Comparison of ENCODE assay signal across 8 cellular contexts in genomic region chr2:226797289-226797988, GRCh38. TPM values are rescaled to one million over a fixed set of nuclear protein-coding genes. Genes with fewer than 3 reads are reported as not detected.
DNase-seq lines count a peak whose midpoint lies in the region; ATAC-seq and TF ChIP-seq lines count a peak whose summit lies in the region.

No MANE protein-coding gene starts in this region.

- H3K9me3 ChIP-seq in mucosa of descending colon, result no peaks in the 10 kb centered on the region

- H3K36me3 ChIP-seq in mucosa of descending colon (ENCODE audit: low read depth), result no peaks in the 10 kb centered on the region

- H3K27ac Mint-ChIP-seq in natural killer cell, result no peak overlapping the region
- no peak overlapping the region for H3K27ac Mint-ChIP-seq in natural killer cell treated with Interleukin-12 subunit alpha and Interleukin-12 subunit beta and Interleukin-15 and Interleukin-18, amount 100 ng/mL, for 72 hours

- H3K36me3 Mint-ChIP-seq in natural killer cell, result no peaks in the 10 kb centered on the region
- H3K36me3 Mint-ChIP-seq in natural killer cell treated with Interleukin-12 subunit alpha and Interleukin-12 subunit beta and Interleukin-15 and Interleukin-18, amount 100 ng/mL, for 72 hours, result no peaks in the 10 kb centered on the region

- peak overlapping the region in 1 of 2 donors; percentile 90 for H3K27ac ChIP-seq in coronary artery

- TF ChIP-seq CTCF in natural killer cell (IDR thresholded peaks at IDR 0.05) (no peak), coronary artery (IDR thresholded peaks at IDR 0.05) (no peak), mucosa of descending colon (IDR thresholded peaks at IDR 0.05) (no peak)

- peaks cover 9 to 21% of the 10 kb centered on the region in 2 donors for H3K4me1 Mint-ChIP-seq in natural killer cell
- H3K4me1 Mint-ChIP-seq in natural killer cell treated with Interleukin-12 subunit alpha and Interleukin-12 subunit beta and Interleukin-15 and Interleukin-18, amount 100 ng/mL, for 72 hours (ENCODE audit: low read depth in 2 of 2), result peaks cover 10 to 12% of the 10 kb centered on the region in 2 donors

- H3K4me3 ChIP-seq in coronary artery (peak overlapping the region; percentile 86), mucosa of descending colon (no peak overlapping the region)

- intact Hi-C loops in natural killer cell (cut with micrococcal nuclease), result no loop called here
- intact Hi-C loops in mucosa of descending colon (cut with DNase I, micrococcal nuclease), result loop anchor here (10.0 kb wide), 2 partner anchors 63 to 143 kb away; no protein-coding TSS in a partner anchor

- DNase-seq in natural killer cell (no peak), coronary artery (ENCODE audit: low spot score) (no peak), mucosa of descending colon (peak; percentile 22 to 64 (median 49)), GOT3 (lab: John Stamatoyannopoulos, UW) (no peak), NCI-H146 treated with DMSO at 0.1 percent for 48 hours (lab: John Stamatoyannopoulos, UW; ENCODE audit: unreplicated experiment) (no peak)
- no peak for DNase-seq in natural killer cell treated with Interleukin-12 subunit alpha and Interleukin-12 subunit beta and Interleukin-15 and Interleukin-18, amount 100 ng/mL, for 72 hours (ENCODE audit: low spot score)

- peaks cover 18% of the 10 kb centered on the region for H3K4me1 ChIP-seq in mucosa of descending colon (ENCODE audit: low read depth)

- H3K9me3 Mint-ChIP-seq in natural killer cell, result no peaks in the 10 kb centered on the region
- H3K9me3 Mint-ChIP-seq in natural killer cell treated with Interleukin-12 subunit alpha and Interleukin-12 subunit beta and Interleukin-15 and Interleukin-18, amount 100 ng/mL, for 72 hours, result no peaks in the 10 kb centered on the region

- peak overlapping the region; percentile 65 for H3K4me3 Mint-ChIP-seq in natural killer cell
- H3K4me3 Mint-ChIP-seq in natural killer cell treated with Interleukin-12 subunit alpha and Interleukin-12 subunit beta and Interleukin-15 and Interleukin-18, amount 100 ng/mL, for 72 hours, result no peak overlapping the region

- no peak for ATAC-seq in natural killer cell
- no peak for ATAC-seq in natural killer cell treated with Interleukin-12 subunit alpha and Interleukin-12 subunit beta and Interleukin-15 and Interleukin-18, amount 100 ng/mL, for 72 hours
- no peak for ATAC-seq in mucosa of descending colon
- no peak for ATAC-seq in GM18870 (IDR thresholded peaks at IDR 0.05; ENCODE audit: unreplicated experiment)
- no peak for ATAC-seq in HG02840 (IDR thresholded peaks at IDR 0.05; ENCODE audit: low FRiP score, unreplicated experiment)

- H3K27me3 Mint-ChIP-seq in natural killer cell (ENCODE audit: low read depth in 2 of 2), result peaks cover 36 to 50% of the 10 kb centered on the region in 2 donors
- H3K27me3 Mint-ChIP-seq in natural killer cell treated with Interleukin-12 subunit alpha and Interleukin-12 subunit beta and Interleukin-15 and Interleukin-18, amount 100 ng/mL, for 72 hours, result peaks cover 24 to 25% of the 10 kb centered on the region in 2 donors

RNA-seq across cellular contexts. Expression of gene IRS1, which starts 2.2 kb away (rescaled TPM):
- total RNA-seq in natural killer cell (under 1 TPM; 0.09 to 0.55 (median 0.36) TPM), mucosa of descending colon (10 to 100 TPM in 2 of 3 donors, 1 to 10 TPM in 1; 8.1 to 29.0 (median 13.5) TPM)
- total RNA-seq in natural killer cell treated with Interleukin-12 subunit alpha and Interleukin-12 subunit beta and Interleukin-15 and Interleukin-18, amount 100 ng/mL, for 72 hours, result under 1 TPM; 0.21 to 0.39 TPM

RNA-seq across cellular contexts. Expression of gene RHBDD1, which starts 38.4 kb away (rescaled TPM):
- total RNA-seq in natural killer cell, result 10 to 100 TPM; 33.7 to 49.7 (median 47.7) TPM
- total RNA-seq in natural killer cell treated with Interleukin-12 subunit alpha and Interleukin-12 subunit beta and Interleukin-15 and Interleukin-18, amount 100 ng/mL, for 72 hours, result 10 to 100 TPM; 40.1 to 43.3 TPM
- total RNA-seq in mucosa of descending colon, result 10 to 100 TPM; 28.7 to 41.6 (median 30.5) TPM

Comparison
In these comparisons a context has a peak if more than half of its experiments do, and no peak if none do; other contexts are left out.
1. DNase-seq: peak in mucosa of descending colon (3 of 3); none in natural killer cell (single experiment), natural killer cell treated with Interleukin-12 subunit alpha and Interleukin-12 subunit beta and Interleukin-15 and Interleukin-18, amount 100 ng/mL, for 72 hours (single experiment), coronary artery (single experiment), GOT3 (single experiment) and NCI-H146 treated with DMSO at 0.1 percent for 48 hours (single experiment).
2. RNA of gene IRS1, which starts 2.2 kb away (total RNA-seq): 8.1 to 29.0 TPM in mucosa of descending colon; 0.21 to 0.39 TPM in natural killer cell treated with Interleukin-12 subunit alpha and Interleukin-12 subunit beta and Interleukin-15 and Interleukin-18, amount 100 ng/mL, for 72 hours and 0.09 to 0.55 TPM in natural killer cell; every median in the first group is over 4 times any median in the second.